In genomic region chr4:87679449-87680169, GRCh38 we compare ENCODE assay signal across 8 cellular contexts. TPM values are rescaled to one million over a fixed set of nuclear protein-coding genes. Genes with fewer than 3 reads are reported as not detected.
DNase-seq lines count a peak whose midpoint lies in the region; ATAC-seq and TF ChIP-seq lines count a peak whose summit lies in the region.

No MANE protein-coding gene starts in this region.

- no peaks in the 10 kb centered on the region for H3K4me1 ChIP-seq in mammary epithelial cell (ENCODE audit: insufficient read depth, low read length)

- CTCF ChIA-PET in mammary epithelial cell (lab: Charles Lee; ENCODE audit: low non-redundant PET) = interaction anchor here (0.7 to 1.0 kb wide), 2 partner anchors 123 to 158 kb away, joined by 3 read pairs; no protein-coding TSS in a partner anchor

- H4K20me1 ChIP-seq in mammary epithelial cell (ENCODE audit: insufficient read depth, low read length) = no peaks in the 10 kb centered on the region

- H3K4me3 ChIP-seq in mammary epithelial cell (replicated peaks in 1 of 3; ENCODE audit: insufficient read depth in 1 of 3, low read depth in 2 of 3, low read length in 3 of 3) = no peak overlapping the region

- no peak overlapping the region for H2AFZ ChIP-seq in mammary epithelial cell (ENCODE audit: low read depth, low read length)

- no TSS peak for BruUV-seq in mammary epithelial cell (replicated peaks; lab: Mats Ljungman, UMichigan)

- in situ Hi-C loops in SK-MEL-5 (cut with HindIII; ENCODE audit: low pct_unique_long_range_greater_than_20kb, low sequenced_read_pairs) (loop anchor here (25.0 kb wide), 1 partner anchor 158 kb away; the partner anchor contains the start of gene MEPE), mammary epithelial cell (cut with MboI; ENCODE audit: low sequenced_read_pairs in 2 of 2) (loop anchor here (5.0 to 25.0 kb wide), 2 partner anchors 158 to 283 kb away; no protein-coding TSS in a partner anchor)

- no peaks in the 10 kb centered on the region for H3K27me3 ChIP-seq in mammary epithelial cell (ENCODE audit: insufficient read depth, low read length)

- H3K4me2 ChIP-seq in mammary epithelial cell (ENCODE audit: insufficient read depth, low read depth, low read length) = no peak overlapping the region

- intact Hi-C loops in mammary epithelial cell (cut with micrococcal nuclease) = loop anchor here (1.0 to 10.0 kb wide), 6 partner anchors 137 to 535 kb away; no protein-coding TSS in a partner anchor

- TF ChIP-seq CTCF in mammary epithelial cell (conservative IDR thresholded peaks at IDR 0.05 in 1 of 2, IDR thresholded peaks at IDR 0.05 in 1 of 2; ENCODE audit: extremely low read depth in 1 of 2, insufficient read depth in 1 of 2, low read depth in 1 of 2, low read length in 2 of 2) = peak; percentile 73 to 79

- no peak overlapping the region for H3K27ac ChIP-seq in mammary epithelial cell (ENCODE audit: insufficient read depth, low read depth, low read length)

- no peaks in the 10 kb centered on the region for H3K79me2 ChIP-seq in mammary epithelial cell (ENCODE audit: insufficient read depth, low read length)

- H3K9ac ChIP-seq in mammary epithelial cell (ENCODE audit: insufficient read depth, low read length) = no peak overlapping the region

- dilution Hi-C loops in mammary epithelial cell (cut with HindIII; ENCODE audit: low sequenced_read_pairs) = no loop called here

- no peak for ATAC-seq in HG03520 (IDR thresholded peaks at IDR 0.05; ENCODE audit: unreplicated experiment)

- H3K9me3 ChIP-seq in mammary epithelial cell (replicated peaks; ENCODE audit: insufficient read depth, low read length) = no peaks in the 10 kb centered on the region

- WGBS in mammary epithelial cell (ENCODE audit: low coverage, missing lambda C conversion rate) = 45% methylated on average over 11 of the region's 11 CpGs

- DNase-seq in ELF-1 (ENCODE audit: low read depth, low spot score) = peak; percentile 33
- peak; percentile 27 for DNase-seq in HuH-7.5 (ENCODE audit: low spot score)
- DNase-seq in SK-MEL-5 (ENCODE audit: low read depth, low spot score) = peak; percentile 63
- peak; percentile 3 for DNase-seq in mammary epithelial cell
- peak; percentile 75 for DNase-seq in iPS-NIHi11 (ENCODE audit: low spot score)
- peak in 2 of 3 donors; percentile 7 to 27 for DNase-seq in stimulated activated CD4-positive, alpha-beta T cell treated with anti-CD3 and anti-CD28 coated beads, Interleukin-12 subunit alpha, Interleukin-12 subunit beta, amount 100 ng/mL, for 48 hours (ENCODE audit: low read depth in 2 of 3, low spot score in 1 of 3)
- DNase-seq in activated CD4-positive, CD25-positive, alpha-beta regulatory T cell treated with anti-CD3 and anti-CD28 coated beads, Interleukin-2, amount 50 U/mL, for 72 hours = no peak

- H3K36me3 ChIP-seq in mammary epithelial cell (ENCODE audit: insufficient read depth, low read length) = no peaks in the 10 kb centered on the region

RNA-seq across cellular contexts. Expression of gene DMP1, which starts 29.5 kb away (rescaled TPM):
- total RNA-seq in SK-MEL-5 (2014; rRNA removed; shearing (Covaris generic)) = not detected in 2 replicates
- not detected in 2 replicates for polyA plus RNA-seq in SK-MEL-5 (2015; cell fraction: cytosol; rRNA removed)
- not detected in 2 replicates for polyA plus RNA-seq in SK-MEL-5 (2015; cell fraction: nucleus; rRNA removed)
- not detected for total RNA-seq in mammary epithelial cell
- not detected for polyA plus RNA-seq in mammary epithelial cell
- not detected for polyA minus RNA-seq in mammary epithelial cell
